ENCODE assay signal across 1 cellular context in the genomic region with DNA sequence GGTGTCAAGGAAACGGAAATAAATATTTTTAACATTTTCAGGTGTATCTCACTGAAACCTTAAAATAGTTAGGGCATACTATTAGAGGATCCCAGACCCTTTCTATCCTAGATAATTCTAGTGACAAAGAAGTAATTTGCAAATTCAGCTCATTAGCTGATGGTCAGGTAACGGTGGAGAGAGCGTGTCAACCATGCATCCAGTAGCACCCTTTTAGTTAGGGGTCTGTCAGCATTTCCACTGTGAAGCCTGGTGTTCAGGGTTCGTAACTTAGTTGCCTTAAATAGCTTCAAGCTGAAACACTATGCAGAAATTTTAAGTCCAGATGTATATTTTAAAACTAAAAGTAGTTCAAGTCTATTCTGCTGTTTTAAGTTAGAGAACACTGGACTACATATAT.
TF ChIP-seq lines count a peak whose summit lies in the region.

No MANE protein-coding gene starts in this region.

TF ChIP-seq in SK-N-SH treated with all-trans-retinoic acid at 6 μM for 48 hours, 23 proteins besides CTCF, POLR2A, EP300 and RAD21 (continued from another document):
- TF ChIP-seq, protein P1, sequence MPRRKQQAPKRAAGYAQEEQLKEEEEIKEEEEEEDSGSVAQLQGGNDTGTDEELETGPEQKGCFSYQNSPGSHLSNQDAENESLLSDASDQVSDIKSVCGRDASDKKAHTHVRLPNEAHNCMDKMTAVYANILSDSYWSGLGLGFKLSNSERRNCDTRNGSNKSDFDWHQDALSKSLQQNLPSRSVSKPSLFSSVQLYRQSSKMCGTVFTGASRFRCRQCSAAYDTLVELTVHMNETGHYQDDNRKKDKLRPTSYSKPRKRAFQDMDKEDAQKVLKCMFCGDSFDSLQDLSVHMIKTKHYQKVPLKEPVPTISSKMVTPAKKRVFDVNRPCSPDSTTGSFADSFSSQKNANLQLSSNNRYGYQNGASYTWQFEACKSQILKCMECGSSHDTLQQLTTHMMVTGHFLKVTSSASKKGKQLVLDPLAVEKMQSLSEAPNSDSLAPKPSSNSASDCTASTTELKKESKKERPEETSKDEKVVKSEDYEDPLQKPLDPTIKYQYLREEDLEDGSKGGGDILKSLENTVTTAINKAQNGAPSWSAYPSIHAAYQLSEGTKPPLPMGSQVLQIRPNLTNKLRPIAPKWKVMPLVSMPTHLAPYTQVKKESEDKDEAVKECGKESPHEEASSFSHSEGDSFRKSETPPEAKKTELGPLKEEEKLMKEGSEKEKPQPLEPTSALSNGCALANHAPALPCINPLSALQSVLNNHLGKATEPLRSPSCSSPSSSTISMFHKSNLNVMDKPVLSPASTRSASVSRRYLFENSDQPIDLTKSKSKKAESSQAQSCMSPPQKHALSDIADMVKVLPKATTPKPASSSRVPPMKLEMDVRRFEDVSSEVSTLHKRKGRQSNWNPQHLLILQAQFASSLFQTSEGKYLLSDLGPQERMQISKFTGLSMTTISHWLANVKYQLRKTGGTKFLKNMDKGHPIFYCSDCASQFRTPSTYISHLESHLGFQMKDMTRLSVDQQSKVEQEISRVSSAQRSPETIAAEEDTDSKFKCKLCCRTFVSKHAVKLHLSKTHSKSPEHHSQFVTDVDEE (CRISPR knock-in tag; IDR thresholded peaks at IDR 0.05), result no peak
- no peak for TF ChIP-seq BACH2 (CRISPR knock-in tag; IDR thresholded peaks at IDR 0.05; ENCODE audit: borderline replicate concordance)
